8 cellular contexts compared by ENCODE assay signal in the genomic region with DNA sequence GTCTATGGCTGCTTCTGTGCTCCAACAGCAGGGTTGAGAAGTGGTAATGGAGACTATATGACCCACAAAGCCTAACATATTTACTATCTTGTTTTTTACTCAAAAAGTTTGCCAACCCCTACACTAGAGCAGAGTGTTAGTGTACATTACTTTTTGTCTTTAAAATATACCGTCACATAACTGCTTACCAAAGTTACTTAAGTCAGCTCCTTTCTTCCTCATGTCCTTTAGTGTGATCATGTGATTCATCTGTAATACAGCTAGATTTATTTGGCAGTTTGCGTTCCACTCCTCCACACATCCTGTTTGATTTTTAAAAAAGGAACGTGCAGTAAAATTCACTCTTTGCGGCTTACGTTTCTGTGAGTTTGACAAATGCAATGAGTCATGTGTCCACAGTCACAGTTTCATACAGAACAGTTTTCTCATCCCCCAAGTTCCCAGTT.
A peak's percentile ranks its signal among the peaks of the same experiment; 100 is the strongest.
DNase-seq lines count a peak whose midpoint lies in the region; ATAC-seq and TF ChIP-seq lines count a peak whose summit lies in the region.

No MANE protein-coding gene starts in this region.

- H3K27me3 ChIP-seq in mammary epithelial cell (ENCODE audit: insufficient read depth, low read length) (no peaks in the 10 kb centered on the region), Karpas-422 (ENCODE audit: low read length) (no peaks in the 10 kb centered on the region)

- H3K4me3 ChIP-seq in mammary epithelial cell (replicated peaks in 1 of 3; ENCODE audit: insufficient read depth in 1 of 3, low read depth in 2 of 3, low read length in 3 of 3) (peak overlapping the region in 1 of 3 experiments; percentile 10), Karpas-422 (ENCODE audit: low read length) (no peak overlapping the region)

- dilution Hi-C loops in mammary epithelial cell (cut with HindIII; ENCODE audit: low sequenced_read_pairs): no loop called here

- TF ChIP-seq CTCF in mammary epithelial cell (conservative IDR thresholded peaks at IDR 0.05 in 1 of 2, IDR thresholded peaks at IDR 0.05 in 1 of 2; ENCODE audit: extremely low read depth in 1 of 2, insufficient read depth in 1 of 2, low read depth in 1 of 2, low read length in 2 of 2): no peak

- H3K27me3 Mint-ChIP-seq in naive thymus-derived CD8-positive, alpha-beta T cell: no peaks in the 10 kb centered on the region

- H3K9me3 Mint-ChIP-seq in naive thymus-derived CD8-positive, alpha-beta T cell: no peaks in the 10 kb centered on the region

- intact Hi-C loops in mammary epithelial cell (cut with micrococcal nuclease): no loop called here

- H3K79me2 ChIP-seq in mammary epithelial cell (ENCODE audit: insufficient read depth, low read length) (no peaks in the 10 kb centered on the region), Karpas-422 (ENCODE audit: low read length) (no peaks in the 10 kb centered on the region)

- H3K27ac ChIP-seq in mammary epithelial cell (ENCODE audit: insufficient read depth, low read depth, low read length) (peak overlapping the region; percentile 71), Karpas-422 (ENCODE audit: low read length) (no peak overlapping the region)

- in situ Hi-C loops in mammary epithelial cell (cut with MboI; ENCODE audit: low sequenced_read_pairs in 2 of 2): loop anchor here in 1 of 2 donors (25.0 kb wide), 1 partner anchor 442 kb away; no protein-coding TSS in a partner anchor

- H3K27ac Mint-ChIP-seq in naive thymus-derived CD8-positive, alpha-beta T cell: peak overlapping the region in 8 of 10 donors; percentile 2 to 50 (median 26)

- H3K4me1 Mint-ChIP-seq in naive thymus-derived CD8-positive, alpha-beta T cell: peaks cover 12 to 25% (median 21%) of the 10 kb centered on the region in 4 donors

- DNase-seq in NCI-H460 (ENCODE audit: extremely low read depth, low read depth) (peak; percentile 60), mammary epithelial cell (peak; percentile 88), T-helper 9 cell (no peak), NCI-H82 (lab: John Stamatoyannopoulos, UW) (no peak), Karpas-422 (no peak)
- DNase-seq in naive thymus-derived CD8-positive, alpha-beta T cell: peak in 3 of 10 donors; percentile 18 to 33 (median 29)

- CTCF ChIA-PET in mammary epithelial cell (lab: Charles Lee; ENCODE audit: low non-redundant PET): no interaction called here

- WGBS in mammary epithelial cell (ENCODE audit: low coverage, missing lambda C conversion rate): 46% methylated on average over 5 of the region's 5 CpGs

- H3K4me1 ChIP-seq in mammary epithelial cell (ENCODE audit: insufficient read depth, low read length) (peaks cover 9% of the 10 kb centered on the region), Karpas-422 (ENCODE audit: low read length) (no peaks in the 10 kb centered on the region)

- no peaks in the 10 kb centered on the region for H4K20me1 ChIP-seq in mammary epithelial cell (ENCODE audit: insufficient read depth, low read length)
- no peaks in the 10 kb centered on the region for H4K20me1 ChIP-seq in Karpas-422 (ENCODE audit: insufficient read depth, low read depth, low read length)

- POLR2A ChIA-PET in naive thymus-derived CD8-positive, alpha-beta T cell (lab: Charles Lee): no interaction called here

- no peaks in the 10 kb centered on the region for H3K36me3 Mint-ChIP-seq in naive thymus-derived CD8-positive, alpha-beta T cell

- H3K4me3 Mint-ChIP-seq in naive thymus-derived CD8-positive, alpha-beta T cell: peak overlapping the region in 9 of 10 donors; percentile 9 to 72 (median 41)

- BruUV-seq in mammary epithelial cell (replicated peaks; lab: Mats Ljungman, UMichigan): no TSS peak

- H3K36me3 ChIP-seq in mammary epithelial cell (ENCODE audit: insufficient read depth, low read length) (no peaks in the 10 kb centered on the region), Karpas-422 (ENCODE audit: insufficient read depth, low read length) (no peaks in the 10 kb centered on the region)

- H2AFZ ChIP-seq in mammary epithelial cell (ENCODE audit: low read depth, low read length): peak overlapping the region; percentile 20
- H2AFZ ChIP-seq in Karpas-422 (ENCODE audit: low read length): no peak overlapping the region

- peak; percentile 66 for ATAC-seq in GM18508 (IDR thresholded peaks at IDR 0.05; ENCODE audit: insufficient read depth, unreplicated experiment)
- peak; percentile 88 for ATAC-seq in HG02588 (IDR thresholded peaks at IDR 0.05; ENCODE audit: unreplicated experiment)
- peak; percentile 67 to 91 for ATAC-seq in naive thymus-derived CD8-positive, alpha-beta T cell

- peak overlapping the region; percentile 21 for H3K9ac ChIP-seq in mammary epithelial cell (ENCODE audit: insufficient read depth, low read length)
- no peak overlapping the region for H3K9ac ChIP-seq in Karpas-422 (ENCODE audit: low read length)

- no peaks in the 10 kb centered on the region for H3K9me3 ChIP-seq in mammary epithelial cell (replicated peaks; ENCODE audit: insufficient read depth, low read length)
- no peaks in the 10 kb centered on the region for H3K9me3 ChIP-seq in Karpas-422 (ENCODE audit: low read length)

- H3K4me2 ChIP-seq in mammary epithelial cell (ENCODE audit: insufficient read depth, low read depth, low read length) (peak overlapping the region; percentile 51), Karpas-422 (ENCODE audit: low read depth, low read length, poor library complexity, severe bottlenecking) (no peak overlapping the region)

- no peaks in the 10 kb centered on the region for H3K9me2 ChIP-seq in Karpas-422 (replicated peaks; ENCODE audit: insufficient read depth, low read length)

Comparison
In these comparisons a context has a peak if more than half of its experiments do, and no peak if none do; other contexts are left out.
1. DNase-seq: peak in NCI-H460 (single experiment) and mammary epithelial cell (single experiment); none in T-helper 9 cell (single experiment), NCI-H82 (single experiment) and Karpas-422 (single experiment).
2. Peak in every context shown above with its lines, with median percentiles within 50 percentile points of each other: ATAC-seq.